30 cellular contexts compared by ENCODE assay signal in the genomic region with DNA sequence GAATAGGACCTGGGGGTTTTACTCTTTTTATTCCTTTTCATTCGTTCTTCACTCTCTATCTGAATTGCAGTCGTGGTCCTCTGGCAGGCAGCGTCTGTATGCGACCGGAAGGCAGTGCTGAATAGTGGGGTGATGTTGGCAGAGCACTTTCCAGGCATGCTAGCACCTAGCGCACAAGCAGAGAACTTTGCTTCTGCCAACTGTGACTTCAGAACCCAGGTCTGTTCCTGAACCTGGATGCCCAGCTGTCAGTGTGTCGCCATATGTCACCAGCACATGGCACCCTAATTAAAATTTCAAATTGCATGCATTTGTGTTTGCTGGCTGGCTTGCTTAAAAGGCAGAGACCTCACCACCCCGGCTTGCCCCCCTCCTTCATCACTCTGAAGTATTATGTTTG.
DNase-seq lines count a peak whose midpoint lies in the region; ATAC-seq and TF ChIP-seq lines count a peak whose summit lies in the region.
"Had no signal": no experiment of that assay in that cellular context is flagged by ENCODE, and none has a peak within 500 bp of the region (broad histone marks: within the 10 kb centered on the region; RNA-seq: fewer than 3 reads in every experiment).

No MANE protein-coding gene starts in this region.

- H3K14ac ChIP-seq in trophoblast cell (ENCODE audit: low read length): no peak overlapping the region

- no CpG with 5 or more reads among the region's 8 CpGs for WGBS in trophoblast cell (ENCODE audit: extremely low coverage, insufficient coverage, insufficient read length)
- WGBS in spleen, 5 donors: 89 to 94% (median 93%) methylated on average over 8 of the region's 8 CpGs

- H3K27me3 ChIP-seq in trophoblast cell (ENCODE audit: insufficient read depth, low read length) (peaks cover 3% of the 10 kb centered on the region), spleen (replicated peaks in 1 of 7) (no peaks in the 10 kb centered on the region)
- H3K27me3 ChIP-seq: breast epithelium, sigmoid colon had no signal

- no peak overlapping the region for H2BK12ac ChIP-seq in trophoblast cell (ENCODE audit: low read length)

- H3K4me1 ChIP-seq in trophoblast cell (ENCODE audit: control insufficient read depth in 1 of 2, insufficient read depth in 2 of 2, low read length in 2 of 2): no peaks in the 10 kb centered on the region
- peaks cover 0 to 18% (median 1%) of the 10 kb centered on the region in 6 donors for H3K4me1 ChIP-seq in spleen
- H3K4me1 ChIP-seq: breast epithelium, lower lobe of right lung had no signal

- no peak for ATAC-seq in HG03378 (IDR thresholded peaks at IDR 0.05; ENCODE audit: unreplicated experiment)
- ATAC-seq: activated CD4-positive, alpha-beta T cell treated with anti-CD3 and anti-CD28 coated beads for 36 hours; activated CD8-positive, alpha-beta T cell treated with anti-CD3 and anti-CD28 coated beads, Interleukin-2, amount 10 ng/mL, durations not matched to agents 7 days and 5 days; activated T-helper 17 cell treated with anti-CD3 and anti-CD28 coated beads, Interleukin-2, amount 50 U/mL, for 72 hours; effector memory CD8-positive, alpha-beta T cell; lower lobe of right lung; naive thymus-derived CD8-positive, alpha-beta T cell; PC-3; T-helper 17 cell had no signal

- intact Hi-C loops in spleen (cut with DNase I; ENCODE audit: low total_unique reads): no loop called here

- no peak overlapping the region for H4K91ac ChIP-seq in trophoblast cell (ENCODE audit: low read depth, low read length)

- no peak overlapping the region for H4K12ac ChIP-seq in trophoblast cell (ENCODE audit: low read depth, low read length)

- H2AFZ ChIP-seq in trophoblast cell (ENCODE audit: insufficient read depth, low read length, poor library complexity): peak overlapping the region; percentile 25

- no peak for TF ChIP-seq CTCF in spleen (IDR thresholded peaks at IDR 0.05 in 8 of 11, conservative IDR thresholded peaks at IDR 0.05 in 3 of 11)

- no peak overlapping the region for H3K9ac ChIP-seq in trophoblast cell (ENCODE audit: low read length)
- H3K9ac ChIP-seq: KMS-11 had no signal

- peak overlapping the region; percentile 48 for H3K27ac ChIP-seq in caudate nucleus (ENCODE audit: low read depth, low read length)
- no peak overlapping the region for H3K27ac ChIP-seq in trophoblast cell (ENCODE audit: low read depth, low read length)
- no peak overlapping the region for H3K27ac ChIP-seq in spleen
- H3K27ac ChIP-seq: breast epithelium, KMS-11, lower lobe of right lung, psoas muscle, sigmoid colon had no signal

- DNase-seq in G401 (ENCODE audit: low spot score) (peak; percentile 96), NCI-H2171 treated with DMSO at 0.1 percent for 48 hours (lab: John Stamatoyannopoulos, UW) (peak; percentile 98), caudate nucleus (lab: John Stamatoyannopoulos, UW) (peak in 6 of 61 donors; percentile 8 to 95 (median 18)), trophoblast cell (no peak), spleen (no peak)
- no peak for DNase-seq in activated CD4-positive, CD25-positive, alpha-beta regulatory T cell treated with anti-CD3 and anti-CD28 coated beads, Interleukin-2, amount 50 U/mL, for 72 hours
- DNase-seq: activated CD4-positive, alpha-beta T cell treated with anti-CD3 and anti-CD28 coated beads for 36 hours; activated CD8-positive, alpha-beta T cell treated with anti-CD3 and anti-CD28 coated beads, Interleukin-2, amount 10 ng/mL, durations not matched to agents 7 days and 5 days; activated naive CD4-positive, alpha-beta T cell treated with anti-CD3 and anti-CD28 coated beads, Interleukin-2, amount 50 U/mL, for 16 hours; amniotic stem cell; COR-L47; cortex of kidney; DMS79; effector memory CD8-positive, alpha-beta T cell; GDM1; HCEC 1CT; lower lobe of right lung; naive thymus-derived CD8-positive, alpha-beta T cell; NCI-H1417; NCI-H2107; NK-92 treated with Interleukin-12 subunit alpha and Interleukin-12 subunit beta, amount 100 ng/mL, for 24 hours; PC-3; psoas muscle; sigmoid colon; stimulated activated CD4-positive, alpha-beta T cell treated with anti-CD3 and anti-CD28 coated beads, Interleukin-4, amount 100 ng/mL, for 4 hours; T-helper 17 cell had no signal

- no peak overlapping the region for H2AK5ac ChIP-seq in trophoblast cell (ENCODE audit: low read length)

- in situ Hi-C loops in G401 (cut with HindIII; ENCODE audit: low sequenced_read_pairs): no loop called here

- H2BK5ac ChIP-seq in trophoblast cell (ENCODE audit: low read depth, low read length, poor library complexity): no peak overlapping the region

- TF ChIP-seq POLR2A in spleen (IDR thresholded peaks at IDR 0.05): no peak

- H3K79me1 ChIP-seq in trophoblast cell (ENCODE audit: low read length): no peaks in the 10 kb centered on the region

- H3K9me3 ChIP-seq in trophoblast cell (ENCODE audit: insufficient read depth, low read depth, low read length) (no peaks in the 10 kb centered on the region), spleen (no peaks in the 10 kb centered on the region)
- H3K9me3 ChIP-seq: breast epithelium, lower lobe of right lung, psoas muscle, sigmoid colon had no signal

- no peak overlapping the region for H3K23ac ChIP-seq in trophoblast cell (ENCODE audit: low read length)

- H4K8ac ChIP-seq in trophoblast cell (ENCODE audit: low read depth, low read length): no peak overlapping the region

- H3K4ac ChIP-seq in trophoblast cell (ENCODE audit: low read depth, low read length): no peak overlapping the region

- H3K4me3 ChIP-seq in trophoblast cell (ENCODE audit: low read depth, low read length) (no peak overlapping the region), spleen (no peak overlapping the region)
- H3K4me3 ChIP-seq: breast epithelium, lower lobe of right lung, psoas muscle, sigmoid colon had no signal

- no peaks in the 10 kb centered on the region for H3K79me2 ChIP-seq in trophoblast cell (ENCODE audit: control insufficient read depth, insufficient read depth, low read length, poor library complexity)

- no peak overlapping the region for H3K4me2 ChIP-seq in trophoblast cell (ENCODE audit: low read length)
- H3K4me2 ChIP-seq: KMS-11 had no signal

- no peak overlapping the region for H3K18ac ChIP-seq in trophoblast cell (ENCODE audit: low read length)

- no peaks in the 10 kb centered on the region for H3K36me3 ChIP-seq in trophoblast cell (ENCODE audit: control insufficient read depth in 1 of 2, insufficient read depth in 2 of 2, low read length in 2 of 2)
- H3K36me3 ChIP-seq in spleen: no peaks in the 10 kb centered on the region
- H3K36me3 ChIP-seq: breast epithelium, lower lobe of right lung, sigmoid colon had no signal

- H2BK120ac ChIP-seq in trophoblast cell (ENCODE audit: insufficient read depth, low read length, poor library complexity): no peak overlapping the region

Comparison
In these comparisons a context has a peak if more than half of its experiments do, and no peak if none do; other contexts are left out.
1. DNase-seq: peak in G401 (single experiment) and NCI-H2171 treated with DMSO at 0.1 percent for 48 hours (single experiment); none in trophoblast cell (0 of 2), spleen (single experiment) and activated CD4-positive, CD25-positive, alpha-beta regulatory T cell treated with anti-CD3 and anti-CD28 coated beads, Interleukin-2, amount 50 U/mL, for 72 hours (single experiment).